Comparison of ENCODE assay signal across 8 cellular contexts in genomic region chr11:62443390-62444201, GRCh38. TPM values are rescaled to one million over a fixed set of nuclear protein-coding genes. Genes with fewer than 3 reads are reported as not detected.
DNase-seq lines count a peak whose midpoint lies in the region; ATAC-seq and TF ChIP-seq lines count a peak whose summit lies in the region.

No MANE protein-coding gene starts in this region.

- TF ChIP-seq CTCF in VCaP (conservative IDR thresholded peaks at IDR 0.05) = no peak
- no peak for TF ChIP-seq CTCF in heart left ventricle (IDR thresholded peaks at IDR 0.05)

- no peaks in the 10 kb centered on the region for H4K20me1 ChIP-seq in GM23248 (ENCODE audit: insufficient read depth)

- H3K36me3 ChIP-seq in GM23248 (ENCODE audit: low read depth) (no peaks in the 10 kb centered on the region), heart left ventricle (no peaks in the 10 kb centered on the region), skeletal muscle satellite cell (ENCODE audit: insufficient read depth, low read length) (no peaks in the 10 kb centered on the region)

- H3K27me3 Mint-ChIP-seq in T-helper 17 cell = peaks cover 31% of the 10 kb centered on the region
- H3K27me3 Mint-ChIP-seq in immature natural killer cell (ENCODE audit: low read depth in 3 of 3) = peaks cover 8 to 19% (median 14%) of the 10 kb centered on the region in 3 donors

- H3K9ac ChIP-seq in GM23248 (peak overlapping the region; percentile 84), skeletal muscle satellite cell (ENCODE audit: low read depth, low read length) (peak overlapping the region; percentile 86)

- H3K27me3 ChIP-seq in GM23248 (replicated peaks; ENCODE audit: insufficient read depth) (no peaks in the 10 kb centered on the region), heart left ventricle (no peaks in the 10 kb centered on the region), skeletal muscle satellite cell (ENCODE audit: control insufficient read depth, insufficient read depth, low read length) (no peaks in the 10 kb centered on the region)

- peaks cover 18% of the 10 kb centered on the region for H3K4me1 Mint-ChIP-seq in T-helper 17 cell
- H3K4me1 Mint-ChIP-seq in immature natural killer cell = peaks cover 10 to 12% of the 10 kb centered on the region in 2 donors

- H2AFZ ChIP-seq in GM23248 = peak overlapping the region; percentile 78

- H3K4me1 ChIP-seq in GM23248 (ENCODE audit: insufficient read depth) (peaks cover 36% of the 10 kb centered on the region), heart left ventricle (peaks cover 12 to 61% (median 46%) of the 10 kb centered on the region in 12 donors), skeletal muscle satellite cell (ENCODE audit: control insufficient read depth, insufficient read depth, low read length) (peaks cover 30% of the 10 kb centered on the region)

- H3F3A ChIP-seq in GM23248 (ENCODE audit: insufficient read depth) = peaks cover 20% of the 10 kb centered on the region; the same call in 1 of the 2 replicates

- 31 to 33% methylated on average over 17 of the region's 17 CpGs for WGBS in GM23248 (ENCODE audit: low coverage in 1 of 2, low lambda C conversion rate in 2 of 2, missing lambda C conversion rate in 2 of 2), 2 experiments
- 75 to 84% (median 79%) methylated on average over 17 of the region's 17 CpGs for WGBS in heart left ventricle, 4 donors

- in situ Hi-C loops in GM23248 (cut with MboI) = no loop called here

- ATAC-seq in heart left ventricle (peak; percentile 33 to 73 (median 48)), T-helper 17 cell (no peak), GM18519 (IDR thresholded peaks at IDR 0.05; ENCODE audit: low FRiP score, unreplicated experiment) (no peak)

- H3K27ac Mint-ChIP-seq in T-helper 17 cell (no peak overlapping the region), immature natural killer cell (peak overlapping the region in 1 of 6 donors; percentile 1)

- DNase-seq in GM23248 (peak; percentile 76), heart left ventricle (peak in 3 of 5 donors; percentile 36 to 57 (median 49)), T-helper 17 cell (no peak), immature natural killer cell (no peak)
- DNase-seq in effector CD4-positive, alpha-beta T cell = no peak

- H3K9me3 Mint-ChIP-seq in immature natural killer cell = no peaks in the 10 kb centered on the region

- H3K4me3 ChIP-seq in GM23248 (peak overlapping the region; percentile 70), heart left ventricle (peak overlapping the region in 10 of 12 donors; percentile 13 to 58 (median 50)), skeletal muscle satellite cell (ENCODE audit: low read length) (peak overlapping the region; percentile 71)

- H3K9me3 ChIP-seq in GM23248 (ENCODE audit: low read depth) (no peaks in the 10 kb centered on the region), heart left ventricle (no peaks in the 10 kb centered on the region), skeletal muscle satellite cell (replicated peaks; ENCODE audit: low read length) (no peaks in the 10 kb centered on the region), T-helper 17 cell (ENCODE audit: control insufficient read depth, low read length, poor library complexity, severe bottlenecking) (no peaks in the 10 kb centered on the region)

- H3K27ac ChIP-seq in GM23248 (peak overlapping the region; percentile 91), VCaP (peak overlapping the region; percentile 84; the same call in 1 of the 2 replicates), heart left ventricle (peak overlapping the region; percentile 49 to 95 (median 80))

- H3K9me2 ChIP-seq in GM23248 (ENCODE audit: insufficient read depth) = no peaks in the 10 kb centered on the region

- H3K4me2 ChIP-seq in GM23248 (ENCODE audit: unreplicated experiment) (peak overlapping the region; percentile 90), skeletal muscle satellite cell (ENCODE audit: low read length) (peak overlapping the region; percentile 86)

- TF ChIP-seq POLR2A in heart left ventricle (IDR thresholded peaks at IDR 0.05) = no peak

- H3K36me3 Mint-ChIP-seq in T-helper 17 cell (ENCODE audit: low read depth) (peaks cover 16% of the 10 kb centered on the region), immature natural killer cell (peaks cover 4 to 18% (median 5%) of the 10 kb centered on the region in 3 donors)

- H3K4me3 Mint-ChIP-seq in T-helper 17 cell (no peak overlapping the region), immature natural killer cell (peak overlapping the region in 2 of 5 donors; percentile 40 to 68)

- intact Hi-C loops in heart left ventricle (cut with DNase I) = no loop called here

- H3K79me2 ChIP-seq in GM23248 (ENCODE audit: insufficient read depth) = no peaks in the 10 kb centered on the region

RNA-seq across cellular contexts. Expression of gene SCGB1A1, which starts 24.8 kb away (rescaled TPM):
- not detected in 2 replicates for total RNA-seq in GM23248 (2014; rRNA removed; shearing (Covaris generic))
- polyA plus RNA-seq in GM23248 (2016; fragmentation: Nextera tagmentation; extraction: Ambion mirVana) (not detected in 2 replicates), heart left ventricle (not detected), immature natural killer cell (not detected)
- total RNA-seq in heart left ventricle (not detected), T-helper 17 cell (not detected)
- total RNA-seq in skeletal muscle satellite cell (2012; rRNA removed) = not detected in 2 replicates

Comparison
In these comparisons a context has a peak if more than half of its experiments do, and no peak if none do; other contexts are left out.
1. DNase-seq: peak in GM23248 (single experiment) and heart left ventricle (3 of 5); none in T-helper 17 cell (0 of 3), immature natural killer cell (0 of 3) and effector CD4-positive, alpha-beta T cell (single experiment).
2. ATAC-seq: peak in heart left ventricle (4 of 4); none in T-helper 17 cell (single experiment) and GM18519 (single experiment).
3. Peak in every context shown above with its lines, with median percentiles within 50 percentile points of each other: H3K27ac ChIP-seq and H3K4me3 ChIP-seq.